In the genomic region with DNA sequence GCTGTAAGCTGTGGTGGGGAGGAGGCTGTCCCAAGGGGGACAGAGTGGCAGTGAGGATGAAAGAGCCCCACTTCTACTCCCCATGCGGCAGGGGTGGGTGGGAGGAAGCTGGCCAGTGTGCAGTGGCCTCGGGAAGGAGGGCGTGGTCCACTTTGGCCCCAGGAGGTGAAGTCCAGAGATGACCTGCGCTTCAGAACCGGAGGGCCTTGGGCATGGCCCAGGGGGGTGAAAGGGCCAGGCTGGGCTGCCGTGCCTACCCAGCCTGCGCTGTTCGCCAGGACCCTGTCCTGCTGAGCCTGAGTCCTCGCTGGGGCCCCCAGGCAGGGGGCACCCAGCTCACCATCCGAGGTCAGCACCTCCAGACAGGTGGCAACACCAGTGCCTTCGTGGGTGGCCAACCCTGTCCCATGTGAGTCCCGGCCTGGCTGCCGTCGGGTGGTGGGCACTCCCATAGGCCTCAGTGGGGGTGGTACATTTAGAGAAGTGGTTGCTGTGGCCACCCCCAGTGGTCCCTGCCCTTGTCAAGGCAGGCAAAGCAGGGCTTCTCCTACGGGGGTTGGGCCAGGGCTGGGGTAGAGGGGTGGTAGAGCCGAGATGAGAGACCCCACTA, we compare ENCODE assay signal across 18 cellular contexts. TPM values are rescaled to one million over a fixed set of nuclear protein-coding genes. Genes with fewer than 3 reads are reported as not detected.
"Had no signal": no experiment of that assay in that cellular context is flagged by ENCODE, and none has a peak within 500 bp of the region (broad histone marks: within the 10 kb centered on the region; RNA-seq: fewer than 3 reads in every experiment).

No MANE protein-coding gene starts in this region.

- H3K36me3 ChIP-seq: neutrophil had no signal

- H3K4me1 ChIP-seq: foreskin keratinocyte, parathyroid adenoma, tibial artery had no signal

- H3K4me2 ChIP-seq: hepatocyte had no signal

- H3K4me3 ChIP-seq: dorsolateral prefrontal cortex, hepatocyte, lung, tibial artery had no signal

- ATAC-seq: activated T-cell treated with anti-CD3 and anti-CD28 coated beads, Interleukin-2, amount 50 U/mL, for 72 hours; foreskin keratinocyte; left colon; natural killer cell treated with Interleukin-12 subunit alpha and Interleukin-12 subunit beta and Interleukin-15 and Interleukin-18, amount 100 ng/mL, for 72 hours; stimulated activated naive CD8-positive, alpha-beta T cell treated with anti-CD3 and anti-CD28 coated beads, Interleukin-15, Interleukin-2, amounts not matched to agents 100 U/mL and 50 U/mL, for 24 hours; WTC11 had no signal

- H3K27ac ChIP-seq: foreskin keratinocyte, hepatocyte, neutrophil, parathyroid adenoma, tibial artery had no signal

- DNase-seq: activated CD4-positive, alpha-beta T cell treated with anti-CD3 and anti-CD28 coated beads, Interleukin-2, amount 10 ng/mL, durations not matched to agents 7 days and 5 days; activated gamma-delta T cell treated with Interleukin-2 at 50 U/mL for 16 hours; activated naive CD8-positive, alpha-beta T cell treated with anti-CD3 and anti-CD28 coated beads for 36 hours; activated T-cell treated with anti-CD3 and anti-CD28 coated beads, Interleukin-2, amount 50 U/mL, for 72 hours; amniotic stem cell; foreskin keratinocyte; stimulated activated naive CD8-positive, alpha-beta T cell treated with anti-CD3 and anti-CD28 coated beads, Interleukin-15, Interleukin-2, amounts not matched to agents 100 U/mL and 50 U/mL, for 24 hours; substantia nigra; tibial artery had no signal

- H3K9me3 ChIP-seq: neutrophil, tibial artery had no signal

- H3K79me2 ChIP-seq: hepatocyte, parathyroid adenoma had no signal

- H3K27me3 ChIP-seq: foreskin keratinocyte, hepatocyte, neutrophil, tibial artery had no signal

- H2AFZ ChIP-seq: hepatocyte, parathyroid adenoma had no signal

- H3K9ac ChIP-seq: parathyroid adenoma had no signal

RNA-seq across cellular contexts. Expression of gene SRPK3, which starts 8.1 kb away (rescaled TPM):
- total RNA-seq: activated CD4-positive, alpha-beta T cell treated with anti-CD3 and anti-CD28 coated beads, Interleukin-2, amount 10 ng/mL, durations not matched to agents 7 days and 5 days; activated naive CD8-positive, alpha-beta T cell treated with anti-CD3 and anti-CD28 coated beads for 36 hours; activated T-cell treated with anti-CD3 and anti-CD28 coated beads, Interleukin-2, amount 50 U/mL, for 72 hours; endodermal cell; natural killer cell treated with Interleukin-12 subunit alpha and Interleukin-12 subunit beta and Interleukin-15 and Interleukin-18, amount 100 ng/mL, for 72 hours; WTC11 had no signal
